Comparison of ENCODE assay signal across 8 cellular contexts in the genomic region with DNA sequence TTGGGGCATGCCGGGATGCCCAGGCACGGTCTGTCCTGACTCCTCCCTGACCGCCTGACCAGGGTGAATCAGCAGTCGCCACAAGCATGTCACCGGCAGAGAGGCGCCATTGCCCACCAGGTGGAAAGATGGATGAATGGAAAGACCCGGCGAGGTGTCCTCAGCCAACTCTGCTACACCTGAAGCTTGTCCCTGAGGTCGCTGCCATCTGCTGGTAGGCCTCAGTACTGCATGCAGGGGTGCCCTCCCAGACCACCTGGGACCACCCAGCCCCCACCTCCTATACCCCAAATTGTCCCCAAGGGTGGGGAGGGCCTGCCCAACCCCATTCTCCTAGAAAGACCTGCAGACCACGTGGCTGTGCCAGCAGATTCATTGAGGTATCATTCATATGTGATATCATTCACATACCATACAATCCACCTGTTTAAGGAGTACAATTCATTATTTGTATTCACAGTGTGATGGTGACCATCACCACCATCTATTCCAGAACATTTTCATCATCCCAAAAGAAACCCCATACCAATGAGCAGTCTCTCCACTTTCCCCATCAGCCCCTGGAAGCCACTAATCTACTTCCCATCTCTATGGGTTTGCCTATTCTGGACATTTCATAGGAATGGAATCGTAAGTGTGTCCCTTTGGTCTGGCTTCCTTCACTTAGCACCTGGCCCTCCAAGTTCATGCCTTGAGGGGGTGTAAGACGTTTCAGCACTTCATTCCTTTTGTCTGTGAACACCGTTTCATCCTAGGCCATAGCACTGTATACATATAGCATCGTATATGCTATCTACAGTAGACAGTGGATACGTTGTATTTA. TPM values are rescaled to one million over a fixed set of nuclear protein-coding genes. Genes with fewer than 3 reads are reported as not detected.
DNase-seq lines count a peak whose midpoint lies in the region; ATAC-seq and TF ChIP-seq lines count a peak whose summit lies in the region.

No MANE protein-coding gene starts in this region.

- POLR2A ChIA-PET in AG04449 (lab: Yijun Ruan, JAX) = no interaction called here

- ATAC-seq in activated CD8-positive, alpha-beta memory T cell treated with anti-CD3 and anti-CD28 coated beads, Interleukin-2, amount 10 ng/mL, durations not matched to agents 7 days and 5 days = no peak
- no peak for ATAC-seq in GM18868 (IDR thresholded peaks at IDR 0.05; ENCODE audit: unreplicated experiment)
- no peak for ATAC-seq in HG02938 (IDR thresholded peaks at IDR 0.05; ENCODE audit: unreplicated experiment)

- H3K9ac ChIP-seq in H9 (ENCODE audit: extremely low read depth, insufficient read length, low read length) = no peak overlapping the region

- no peaks in the 10 kb centered on the region for H3K9me3 ChIP-seq in H9 (ENCODE audit: control insufficient read depth, low read depth, low read length)

- no peak for DNase-seq in AG04449 (ENCODE audit: low read depth, low spot score)
- peak; percentile 88 for DNase-seq in H9
- peak; percentile 48 for DNase-seq in activated CD8-positive, alpha-beta memory T cell treated with anti-CD3 and anti-CD28 coated beads, Interleukin-2, amount 10 ng/mL, durations not matched to agents 7 days and 5 days
- peak; percentile 70 for DNase-seq in glutamatergic neuron
- peak; percentile 16 to 30 for DNase-seq in stimulated activated CD4-positive, alpha-beta T cell treated with anti-CD3 and anti-CD28 coated beads, Interleukin-4, amount 100 ng/mL, for 48 hours (ENCODE audit: low read depth in 2 of 2)
- no peak for DNase-seq in NCI-H2081 (lab: John Stamatoyannopoulos, UW)

- H3K9me3 Mint-ChIP-seq in H9 (peaks cover 3 to 6% of the 10 kb centered on the region in 2 experiments; a peak in 3 of 5 replicates), glutamatergic neuron (ENCODE audit: unreplicated experiment) (no peaks in the 10 kb centered on the region)
- no peaks in the 10 kb centered on the region for H3K9me3 Mint-ChIP-seq in activated CD8-positive, alpha-beta memory T cell treated with anti-CD3 and anti-CD28 coated beads, Interleukin-2, amount 10 ng/mL, durations not matched to agents 7 days and 5 days (ENCODE audit: low read depth)

- no peak overlapping the region for H3K18ac ChIP-seq in H9 (ENCODE audit: insufficient read length, low read depth, low read length)

- no peak overlapping the region for H3K4me3 ChIP-seq in AG04449 (ENCODE audit: low read depth, low read length)

- no peak overlapping the region for H3K4ac ChIP-seq in H9 (ENCODE audit: low read depth, low read length)

- no peak overlapping the region for H3T11ph ChIP-seq in H9 (ENCODE audit: low read length)

- CTCF ChIA-PET in AG04449 (lab: Yijun Ruan, JAX) = interaction anchor here (0.7 to 1.2 kb wide), 3 partner anchors 56 to 116 kb away, joined by 3 to 4 read pairs (median 3); no protein-coding TSS in a partner anchor
- CTCF ChIA-PET in activated CD8-positive, alpha-beta memory T cell treated with anti-CD3 and anti-CD28 coated beads, Interleukin-2, amount 10 ng/mL, durations not matched to agents 7 days and 5 days (lab: Charles Lee) = no interaction called here

- H2AK5ac ChIP-seq in H9 (ENCODE audit: insufficient read length, low read length) = no peak overlapping the region

- no peak overlapping the region for H2AFZ ChIP-seq in H9 (ENCODE audit: low read length)

- H3K4me1 Mint-ChIP-seq in H9 (peaks cover 0 to 4% of the 10 kb centered on the region in 2 experiments; a peak in 1 of 4 replicates), glutamatergic neuron (ENCODE audit: low read depth, unreplicated experiment) (no peaks in the 10 kb centered on the region)
- no peaks in the 10 kb centered on the region for H3K4me1 Mint-ChIP-seq in activated CD8-positive, alpha-beta memory T cell treated with anti-CD3 and anti-CD28 coated beads, Interleukin-2, amount 10 ng/mL, durations not matched to agents 7 days and 5 days

- no peak overlapping the region for H3K27ac ChIP-seq in H9 (ENCODE audit: insufficient read length, low read depth, low read length)

- no peak overlapping the region for H2BK5ac ChIP-seq in H9 (ENCODE audit: insufficient read length, low read length)

- no peaks in the 10 kb centered on the region for H4K20me1 ChIP-seq in H9 (ENCODE audit: control insufficient read depth, insufficient read depth, insufficient read length)

- H3K4me2 ChIP-seq in H9 (ENCODE audit: insufficient read depth, insufficient read length, low read length) = no peak overlapping the region

- H3K4me1 ChIP-seq in H9 (ENCODE audit: insufficient read depth, low read length) = no peaks in the 10 kb centered on the region

- H3K14ac ChIP-seq in H9 (ENCODE audit: insufficient read depth, low read length) = no peak overlapping the region

- H3K79me1 ChIP-seq in H9 (ENCODE audit: insufficient read depth, low read depth, low read length, poor library complexity, severe bottlenecking) = no peaks in the 10 kb centered on the region

- no peak overlapping the region for H3K23ac ChIP-seq in H9 (ENCODE audit: insufficient read length, low read depth, low read length)

- no peaks in the 10 kb centered on the region for H3K79me2 ChIP-seq in H9 (ENCODE audit: insufficient read depth, low read length)

- no peak overlapping the region for H4K8ac ChIP-seq in H9 (replicated peaks; ENCODE audit: insufficient read length, low read depth, low read length)

- peaks cover 4% of the 10 kb centered on the region for H3K23me2 ChIP-seq in H9 (ENCODE audit: insufficient read length, low read depth, low read length, poor library complexity, severe bottlenecking)

- no peaks in the 10 kb centered on the region for H3K27me3 ChIP-seq in H9 (ENCODE audit: insufficient read depth, low read length)

- 0 out of 7 replicates have a peak overlapping the region, but pooled peaks of 1 of the 3 experiments have one; percentile 40 for H3K27ac Mint-ChIP-seq in H9
- no peak overlapping the region for H3K27ac Mint-ChIP-seq in activated CD8-positive, alpha-beta memory T cell treated with anti-CD3 and anti-CD28 coated beads, Interleukin-2, amount 10 ng/mL, durations not matched to agents 7 days and 5 days
- no peak overlapping the region for H3K27ac Mint-ChIP-seq in glutamatergic neuron (ENCODE audit: unreplicated experiment)

- no peak overlapping the region for H3K56ac ChIP-seq in H9 (ENCODE audit: insufficient read length, low read depth, low read length)

- H3K27me3 Mint-ChIP-seq in H9 (ENCODE audit: low read depth) (peaks cover 17% of the 10 kb centered on the region), glutamatergic neuron (ENCODE audit: unreplicated experiment) (peaks cover 4% of the 10 kb centered on the region)
- no peaks in the 10 kb centered on the region for H3K27me3 Mint-ChIP-seq in activated CD8-positive, alpha-beta memory T cell treated with anti-CD3 and anti-CD28 coated beads, Interleukin-2, amount 10 ng/mL, durations not matched to agents 7 days and 5 days

- H2BK15ac ChIP-seq in H9 (ENCODE audit: low read depth, low read length) = no peak overlapping the region

- H4K91ac ChIP-seq in H9 (ENCODE audit: insufficient read length, low read depth, low read length) = no peak overlapping the region

- no CpG with 5 or more reads among the region's 15 CpGs for WGBS in H9 (ENCODE audit: extremely low coverage, insufficient read length, low lambda C conversion rate)

- H3K4me3 Mint-ChIP-seq in H9 = no peak overlapping the region; a peak in 1 of 5 replicates
- H3K4me3 Mint-ChIP-seq in activated CD8-positive, alpha-beta memory T cell treated with anti-CD3 and anti-CD28 coated beads, Interleukin-2, amount 10 ng/mL, durations not matched to agents 7 days and 5 days = no peak overlapping the region
- H3K4me3 Mint-ChIP-seq in glutamatergic neuron (ENCODE audit: unreplicated experiment) = no peak overlapping the region

- peaks cover 0 to 5% (median 1%) of the 10 kb centered on the region in 3 experiments; a peak in 3 of 7 replicates for H3K36me3 Mint-ChIP-seq in H9 (ENCODE audit: insufficient read depth in 1 of 3, low read depth in 3 of 3)
- no peaks in the 10 kb centered on the region for H3K36me3 Mint-ChIP-seq in activated CD8-positive, alpha-beta memory T cell treated with anti-CD3 and anti-CD28 coated beads, Interleukin-2, amount 10 ng/mL, durations not matched to agents 7 days and 5 days
- no peaks in the 10 kb centered on the region for H3K36me3 Mint-ChIP-seq in glutamatergic neuron (ENCODE audit: unreplicated experiment)

- no peak overlapping the region for H2BK120ac ChIP-seq in H9 (ENCODE audit: low read depth, low read length, poor library complexity, severe bottlenecking)

- no peak overlapping the region for H2BK20ac ChIP-seq in H9 (ENCODE audit: low read depth, low read length, poor library complexity, severe bottlenecking)

- no peak overlapping the region for H2BK12ac ChIP-seq in H9 (ENCODE audit: insufficient read length, low read depth, low read length)

- H4K5ac ChIP-seq in H9 (ENCODE audit: insufficient read length, low read depth, low read length) = no peak overlapping the region

- TF ChIP-seq CTCF in AG04449 (IDR thresholded peaks at IDR 0.05; ENCODE audit: insufficient read depth, low read length, missing control alignments) = peak; percentile 78
- peak; percentile 97 for TF ChIP-seq CTCF in H9 (conservative IDR thresholded peaks at IDR 0.05)
- TF ChIP-seq CTCF in glutamatergic neuron (IDR thresholded peaks at IDR 0.05; ENCODE audit: partially characterized antibody, unreplicated experiment) = peak; percentile 98

RNA-seq across cellular contexts. Expression of a gene that starts 17.5 kb away (rescaled TPM):
- total RNA-seq in H9 (2021) = not detected in 2 replicates
- not detected for total RNA-seq in activated CD8-positive, alpha-beta memory T cell treated with anti-CD3 and anti-CD28 coated beads, Interleukin-2, amount 10 ng/mL, durations not matched to agents 7 days and 5 days
- total RNA-seq in glutamatergic neuron (ENCODE audit: unreplicated experiment) = not detected

RNA-seq across cellular contexts. Expression of a gene that starts 26.6 kb away (rescaled TPM):
- 0.59 and 0.68 TPM in 2 replicates for total RNA-seq in H9 (2021)
- total RNA-seq in activated CD8-positive, alpha-beta memory T cell treated with anti-CD3 and anti-CD28 coated beads, Interleukin-2, amount 10 ng/mL, durations not matched to agents 7 days and 5 days = not detected
- 0.37 TPM for total RNA-seq in glutamatergic neuron (ENCODE audit: unreplicated experiment)

Comparison
In these comparisons a context has a peak if more than half of its experiments do, and no peak if none do; other contexts are left out.
1. DNase-seq: peak in H9 (single experiment), activated CD8-positive, alpha-beta memory T cell treated with anti-CD3 and anti-CD28 coated beads, Interleukin-2, amount 10 ng/mL, durations not matched to agents 7 days and 5 days (single experiment), glutamatergic neuron (single experiment) and stimulated activated CD4-positive, alpha-beta T cell treated with anti-CD3 and anti-CD28 coated beads, Interleukin-4, amount 100 ng/mL, for 48 hours (2 of 2); none in AG04449 (single experiment) and NCI-H2081 (0 of 2).
2. Peak in every context shown above with its lines, with median percentiles within 50 percentile points of each other: CTCF ChIP-seq.